ENCODE assay signal across 9 cellular contexts in genomic region chr2:224982910-224983688, GRCh38. TPM values are rescaled to one million over a fixed set of nuclear protein-coding genes. Genes with fewer than 3 reads are reported as not detected.
A peak's percentile ranks its signal among the peaks of the same experiment; 100 is the strongest.
DNase-seq lines count a peak whose midpoint lies in the region; ATAC-seq and TF ChIP-seq lines count a peak whose summit lies in the region.
"Had no signal": no experiment of that assay in that cellular context is flagged by ENCODE, and none has a peak within 500 bp of the region (broad histone marks: within the 10 kb centered on the region; RNA-seq: fewer than 3 reads in every experiment).

No MANE protein-coding gene starts in this region.

- H3K9me2 ChIP-seq in hepatocyte (replicated peaks; ENCODE audit: insufficient read depth): no peaks in the 10 kb centered on the region

- no peaks in the 10 kb centered on the region for H3K27me3 ChIP-seq in hepatocyte

- H3K4me1 ChIP-seq in hepatocyte (ENCODE audit: insufficient read depth): no peaks in the 10 kb centered on the region

- 71% methylated on average over 13 of the region's 13 CpGs for WGBS in hepatocyte (ENCODE audit: low lambda C conversion rate, missing lambda C conversion rate)

- no peaks in the 10 kb centered on the region for H3K27me3 Mint-ChIP-seq in activated T-cell treated with anti-CD3 and anti-CD28 coated beads, Interleukin-2, amount 50 U/mL, for 24 hours
- no peaks in the 10 kb centered on the region for H3K27me3 Mint-ChIP-seq in activated T-helper 2 cell treated with anti-CD3 and anti-CD28 coated beads, Interferon-gamma antibody, Interleukin-2, Interleukin-4, amounts not matched to agents 10 μg/mL and 5 μg/mL and 100 μg/mL, durations not matched to agents 14 hours and 24 hours and 36 hours (ENCODE audit: low read depth)

- no peak for DNase-seq in activated T-cell treated with anti-CD3 and anti-CD28 coated beads, Interleukin-2, amount 50 U/mL, for 24 hours
- no peak for DNase-seq in activated T-cell treated with anti-CD3 and anti-CD28 coated beads, Interleukin-2, amount 50 U/mL, for 48 hours
- no peak for DNase-seq in activated T-helper 2 cell treated with anti-CD3 and anti-CD28 coated beads, Interferon-gamma antibody, Interleukin-2, Interleukin-4, amounts not matched to agents 10 μg/mL and 5 μg/mL and 100 μg/mL, durations not matched to agents 14 hours and 24 hours and 36 hours (ENCODE audit: low spot score)
- DNase-seq in hepatocyte (ENCODE audit: low spot score): peak; percentile 19
- peak; percentile 72 for DNase-seq in superior temporal gyrus (ENCODE audit: extremely low spot score)
- no peak for DNase-seq in NK-92 treated with Interleukin-12 subunit alpha and Interleukin-12 subunit beta, amount 100 ng/mL, for 24 hours (lab: John Stamatoyannopoulos, UW)

- peaks cover 44% of the 10 kb centered on the region for H3K36me3 Mint-ChIP-seq in activated T-cell treated with anti-CD3 and anti-CD28 coated beads, Interleukin-2, amount 50 U/mL, for 24 hours (ENCODE audit: low read depth)
- H3K36me3 Mint-ChIP-seq in activated T-helper 2 cell treated with anti-CD3 and anti-CD28 coated beads, Interferon-gamma antibody, Interleukin-2, Interleukin-4, amounts not matched to agents 10 μg/mL and 5 μg/mL and 100 μg/mL, durations not matched to agents 14 hours and 24 hours and 36 hours (ENCODE audit: low read depth): peaks cover 58% of the 10 kb centered on the region

- H3K4me1 Mint-ChIP-seq in activated T-cell treated with anti-CD3 and anti-CD28 coated beads, Interleukin-2, amount 50 U/mL, for 24 hours (ENCODE audit: low read depth): peaks cover 83% of the 10 kb centered on the region
- H3K4me1 Mint-ChIP-seq in activated T-helper 2 cell treated with anti-CD3 and anti-CD28 coated beads, Interferon-gamma antibody, Interleukin-2, Interleukin-4, amounts not matched to agents 10 μg/mL and 5 μg/mL and 100 μg/mL, durations not matched to agents 14 hours and 24 hours and 36 hours (ENCODE audit: low read depth): peaks cover 62% of the 10 kb centered on the region

- peak overlapping the region; percentile 60 for H3K4me3 Mint-ChIP-seq in activated T-cell treated with anti-CD3 and anti-CD28 coated beads, Interleukin-2, amount 50 U/mL, for 24 hours
- peak overlapping the region; percentile 37 for H3K4me3 Mint-ChIP-seq in activated T-helper 2 cell treated with anti-CD3 and anti-CD28 coated beads, Interferon-gamma antibody, Interleukin-2, Interleukin-4, amounts not matched to agents 10 μg/mL and 5 μg/mL and 100 μg/mL, durations not matched to agents 14 hours and 24 hours and 36 hours (ENCODE audit: low read depth)

- H3K79me2 ChIP-seq in hepatocyte: no peaks in the 10 kb centered on the region

- H4K20me1 ChIP-seq in hepatocyte (ENCODE audit: insufficient read depth, poor library complexity, severe bottlenecking): no peaks in the 10 kb centered on the region

- no peaks in the 10 kb centered on the region for H3K9me3 ChIP-seq in hepatocyte (ENCODE audit: low read depth)

- no peaks in the 10 kb centered on the region for H3K9me3 Mint-ChIP-seq in activated T-cell treated with anti-CD3 and anti-CD28 coated beads, Interleukin-2, amount 50 U/mL, for 24 hours
- H3K9me3 Mint-ChIP-seq in activated T-helper 2 cell treated with anti-CD3 and anti-CD28 coated beads, Interferon-gamma antibody, Interleukin-2, Interleukin-4, amounts not matched to agents 10 μg/mL and 5 μg/mL and 100 μg/mL, durations not matched to agents 14 hours and 24 hours and 36 hours: no peaks in the 10 kb centered on the region

- peak overlapping the region; percentile 71 for H3K27ac ChIP-seq in hepatocyte
- H3K27ac ChIP-seq: C4-2B had no signal

- intact Hi-C loops in activated T-helper 2 cell treated with anti-CD3 and anti-CD28 coated beads, Interferon-gamma antibody, Interleukin-2, Interleukin-4, amounts not matched to agents 10 μg/mL and 5 μg/mL and 100 μg/mL, durations not matched to agents 14 hours and 24 hours and 36 hours (cut with micrococcal nuclease): loop anchor here (1.0 to 2.0 kb wide), 4 partner anchors 14 to 44 kb away; no protein-coding TSS in a partner anchor

- ATAC-seq in HG03457 (IDR thresholded peaks at IDR 0.05; ENCODE audit: unreplicated experiment) (peak; percentile 76), esophagus mucosa (no peak)

- peak overlapping the region; percentile 33 for H3K4me2 ChIP-seq in hepatocyte

- no peak for TF ChIP-seq CTCF in hepatocyte (IDR thresholded peaks at IDR 0.05; ENCODE audit: poor library complexity)

- H2AFZ ChIP-seq in hepatocyte: no peak overlapping the region

- H3K4me3 ChIP-seq in hepatocyte: no peak overlapping the region

- H3K27ac Mint-ChIP-seq in activated T-cell treated with anti-CD3 and anti-CD28 coated beads, Interleukin-2, amount 50 U/mL, for 24 hours: peak overlapping the region; percentile 93
- H3K27ac Mint-ChIP-seq in activated T-helper 2 cell treated with anti-CD3 and anti-CD28 coated beads, Interferon-gamma antibody, Interleukin-2, Interleukin-4, amounts not matched to agents 10 μg/mL and 5 μg/mL and 100 μg/mL, durations not matched to agents 14 hours and 24 hours and 36 hours: peak overlapping the region; percentile 90

- H3K36me3 ChIP-seq in hepatocyte (replicated peaks; ENCODE audit: insufficient read depth, low read depth): no peaks in the 10 kb centered on the region

RNA-seq across cellular contexts. Expression of gene DOCK10, which starts 59.2 kb away (rescaled TPM):
- total RNA-seq in activated T-helper 2 cell treated with anti-CD3 and anti-CD28 coated beads, Interferon-gamma antibody, Interleukin-2, Interleukin-4, amounts not matched to agents 10 μg/mL and 5 μg/mL and 100 μg/mL, durations not matched to agents 14 hours and 24 hours and 36 hours: 100 and 107 TPM in 2 replicates
- total RNA-seq in hepatocyte (3.2 and 8.0 TPM in 2 replicates), esophagus mucosa (6.7 TPM)
- polyA plus RNA-seq in hepatocyte: 0.07 and 1.1 TPM in 2 replicates

Comparison
In these comparisons a context has a peak if more than half of its experiments do, and no peak if none do; other contexts are left out.
1. DNase-seq: peak in hepatocyte (single experiment) and superior temporal gyrus (single experiment); none in activated T-cell treated with anti-CD3 and anti-CD28 coated beads, Interleukin-2, amount 50 U/mL, for 24 hours (single experiment), activated T-cell treated with anti-CD3 and anti-CD28 coated beads, Interleukin-2, amount 50 U/mL, for 48 hours (0 of 2), activated T-helper 2 cell treated with anti-CD3 and anti-CD28 coated beads, Interferon-gamma antibody, Interleukin-2, Interleukin-4, amounts not matched to agents 10 μg/mL and 5 μg/mL and 100 μg/mL, durations not matched to agents 14 hours and 24 hours and 36 hours (single experiment) and NK-92 treated with Interleukin-12 subunit alpha and Interleukin-12 subunit beta, amount 100 ng/mL, for 24 hours (single experiment).
2. RNA of gene DOCK10, which starts 59.2 kb away (total RNA-seq): 100 to 107 TPM in activated T-helper 2 cell treated with anti-CD3 and anti-CD28 coated beads, Interferon-gamma antibody, Interleukin-2, Interleukin-4, amounts not matched to agents 10 μg/mL and 5 μg/mL and 100 μg/mL, durations not matched to agents 14 hours and 24 hours and 36 hours; 6.7 TPM in esophagus mucosa (single experiment) and 3.2 to 8.0 TPM in hepatocyte; every median in the first group is over 10 times any median in the second.